Comparison of ENCODE assay signal across 28 cellular contexts in the genomic region with DNA sequence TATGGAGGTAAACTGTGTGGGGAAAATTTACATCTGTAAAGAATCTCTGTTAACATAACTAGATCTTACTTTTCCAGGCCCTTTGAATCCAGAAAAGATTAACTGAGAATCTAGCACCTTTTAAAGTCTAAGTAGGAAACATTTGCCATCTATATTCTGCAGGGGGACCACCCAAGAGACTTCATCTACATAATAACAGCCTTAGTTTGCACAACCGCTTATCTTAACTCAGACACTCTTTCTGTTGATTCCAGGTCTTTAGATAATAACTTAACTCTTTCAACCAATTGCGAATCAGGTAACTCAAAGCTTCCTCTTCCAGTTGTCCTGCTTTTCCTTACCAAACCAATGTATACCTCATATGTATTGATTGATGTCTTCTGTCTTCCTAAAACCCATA. TPM values are rescaled to one million over a fixed set of nuclear protein-coding genes. Genes with fewer than 3 reads are reported as not detected.
"Had no signal": no experiment of that assay in that cellular context is flagged by ENCODE, and none has a peak within 500 bp of the region (broad histone marks: within the 10 kb centered on the region; RNA-seq: fewer than 3 reads in every experiment).

No MANE protein-coding gene starts in this region.

- H3K4me2 ChIP-seq: smooth muscle cell had no signal

- H3K4me3 ChIP-seq: dorsolateral prefrontal cortex, gastrocnemius medialis, left lung, prostate gland, right atrium auricular region, smooth muscle cell, testis, tibial artery had no signal

- H3K27ac Mint-ChIP-seq: natural killer cell; stimulated activated memory B cell treated with anti-CD40 and anti-IgM and Interleukin-4, amounts not matched to agents 10 μg/mL and 1 μg/mL and 100 μg/mL, for 72 hours; type B pancreatic cell had no signal

- H3K4me1 ChIP-seq: gastrocnemius medialis, left lung, parathyroid adenoma, prostate gland, right atrium auricular region, testis, tibial artery had no signal

- DNase-seq: dorsolateral prefrontal cortex; effector CD4-positive, alpha-beta T cell; gastrocnemius medialis; head of caudate nucleus; left cardiac atrium; left lung; natural killer cell; stimulated activated CD4-positive, alpha-beta T cell treated with anti-CD3 and anti-CD28 coated beads, Interleukin-12 subunit alpha, Interleukin-12 subunit beta, amount 100 ng/mL, for 4 hours; stimulated activated CD4-positive, alpha-beta T cell treated with anti-CD3 and anti-CD28 coated beads, Interleukin-1b, Interleukin-23, amount 100 ng/mL, for 48 hours; stimulated activated CD4-positive, alpha-beta T cell treated with anti-CD3 and anti-CD28 coated beads, Interleukin-4, amount 100 ng/mL, for 1 hour; stimulated activated naive CD8-positive, alpha-beta T cell treated with anti-CD3 and anti-CD28 coated beads, Interleukin-15, Interleukin-2, amounts not matched to agents 100 U/mL and 50 U/mL, for 24 hours; substantia nigra; testis; tibial artery had no signal

- H3K9me3 ChIP-seq: gastrocnemius medialis, prostate gland, right atrium auricular region, testis, tibial artery had no signal

- H3K9ac ChIP-seq: parathyroid adenoma had no signal

- H3K4me1 Mint-ChIP-seq: natural killer cell; neural crest cell; stimulated activated memory B cell treated with anti-CD40 and anti-IgM and Interleukin-4, amounts not matched to agents 10 μg/mL and 1 μg/mL and 100 μg/mL, for 72 hours had no signal

- H3K79me2 ChIP-seq: parathyroid adenoma had no signal

- H3K36me3 ChIP-seq: gastrocnemius medialis, left lung, prostate gland, right atrium auricular region, tibial artery had no signal

- H2AFZ ChIP-seq: parathyroid adenoma had no signal

- H3K4me3 Mint-ChIP-seq: natural killer cell; neural crest cell; stimulated activated memory B cell treated with anti-CD40 and anti-IgM and Interleukin-4, amounts not matched to agents 10 μg/mL and 1 μg/mL and 100 μg/mL, for 72 hours; type B pancreatic cell had no signal

- H3K27me3 ChIP-seq: dorsolateral prefrontal cortex, gastrocnemius medialis, left lung, right atrium auricular region, testis, tibial artery had no signal

- H3K36me3 Mint-ChIP-seq: natural killer cell; stimulated activated memory B cell treated with anti-CD40 and anti-IgM and Interleukin-4, amounts not matched to agents 10 μg/mL and 1 μg/mL and 100 μg/mL, for 72 hours; type B pancreatic cell had no signal

- FAIRE-seq: colon, islet of Langerhans had no signal

- H3K27ac ChIP-seq: dorsolateral prefrontal cortex, epithelial cell of prostate, gastrocnemius medialis, left lung, parathyroid adenoma, prostate gland, right atrium auricular region, testis, tibial artery had no signal

- ATAC-seq: gastrocnemius medialis; left cardiac atrium; natural killer cell; sciatic nerve; stimulated activated memory B cell treated with anti-CD40 and anti-IgM and Interleukin-4, amounts not matched to agents 10 μg/mL and 1 μg/mL and 100 μg/mL, for 72 hours; stimulated activated naive CD8-positive, alpha-beta T cell treated with anti-CD3 and anti-CD28 coated beads, Interleukin-15, Interleukin-2, amounts not matched to agents 100 U/mL and 50 U/mL, for 24 hours had no signal

- H3K27me3 Mint-ChIP-seq: type B pancreatic cell had no signal

RNA-seq across cellular contexts. Expression of a gene that starts 53.4 kb away (rescaled TPM):
- total RNA-seq: cerebellum, glomerular endothelial cell, left lung, lung microvascular endothelial cell, natural killer cell, sciatic nerve had no signal
